24 cellular contexts compared by ENCODE assay signal in the genomic region with DNA sequence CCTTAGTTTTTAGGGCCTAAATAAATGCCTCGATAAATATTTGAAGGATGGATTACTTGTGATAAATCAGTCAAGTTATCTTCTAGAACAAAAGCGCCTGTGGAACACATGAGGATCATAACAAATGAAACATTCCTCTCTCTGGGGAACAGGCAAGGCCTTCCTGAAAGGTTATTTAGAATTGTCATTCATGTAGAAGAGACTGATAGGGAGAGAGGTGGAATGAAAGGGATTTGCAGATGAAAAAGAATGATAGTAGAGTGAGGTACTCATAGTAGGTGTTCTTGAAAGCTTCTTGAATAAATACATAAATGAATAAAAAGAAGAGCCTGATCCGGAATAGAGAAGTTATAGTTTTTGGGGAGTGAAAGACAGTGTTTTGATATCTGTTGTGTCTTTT.
"Had no signal": no experiment of that assay in that cellular context is flagged by ENCODE, and none has a peak within 500 bp of the region (broad histone marks: within the 10 kb centered on the region; RNA-seq: fewer than 3 reads in every experiment).

No MANE protein-coding gene starts in this region.

- H3K9me3 ChIP-seq: MG63, SK-N-SH had no signal

- H3K9me2 ChIP-seq: SK-N-SH had no signal

- H3K9ac ChIP-seq: SK-N-SH had no signal

- H3K4me2 ChIP-seq: SK-N-SH had no signal

- H3K27ac ChIP-seq: RWPE1 had no signal

- ATAC-seq: HepG2, Panc1 had no signal

- H3K36me3 ChIP-seq: MG63 had no signal

- H3K27me3 ChIP-seq: MG63 had no signal

- H3K4me3 ChIP-seq: MG63 had no signal

- DNase-seq: IMR-90, Karpas-422, KG1, MG63, NCI-H1092, NCI-H1105 treated with DMSO at 0.1 percent for 48 hours, NCI-H1417 treated with DMSO at 0.1 percent for 48 hours, NCI-H146, NCI-H1694 treated with DMSO at 0.1 percent for 48 hours, NCI-H1930, NCI-H2081, NCI-H2107, NCI-H2227 treated with DMSO at 0.1 percent for 48 hours, NCI-H446, NCI-H510A, NCI-H524 treated with DMSO at 0.1 percent for 48 hours, NCI-H69, NCI-H774, SHP77, SK-N-SH, SW 1271 had no signal
